ENCODE assay signal across 19 cellular contexts in genomic region chr10:76883596-76883995, GRCh38.
DNase-seq lines count a peak whose midpoint lies in the region; ATAC-seq and TF ChIP-seq lines count a peak whose summit lies in the region.
"Had no signal": no experiment of that assay in that cellular context is flagged by ENCODE, and none has a peak within 500 bp of the region (broad histone marks: within the 10 kb centered on the region; RNA-seq: fewer than 3 reads in every experiment).

No MANE protein-coding gene starts in this region.

- H3K79me2 ChIP-seq in hepatocyte: no peaks in the 10 kb centered on the region

- 100% methylated on average over 1 of the region's 1 CpG for WGBS in hepatocyte (ENCODE audit: low lambda C conversion rate, missing lambda C conversion rate)

- H3K4me3 ChIP-seq in GM06990 (replicated peaks; ENCODE audit: low read depth, low read length) (no peak overlapping the region), hepatocyte (no peak overlapping the region)

- POLR2A ChIA-PET in activated B cell treated with CpG ODN at 0.5 μM for 24 hours (lab: Charles Lee): no interaction called here

- no peaks in the 10 kb centered on the region for H3K4me1 ChIP-seq in hepatocyte (ENCODE audit: insufficient read depth)

- peak overlapping the region; percentile 39 for H3K4me3 Mint-ChIP-seq in activated B cell treated with CpG ODN at 0.5 μM for 24 hours
- H3K4me3 Mint-ChIP-seq: H9 had no signal

- H3K36me3 Mint-ChIP-seq in activated B cell treated with CpG ODN at 0.5 μM for 24 hours (ENCODE audit: low read depth): no peaks in the 10 kb centered on the region

- CTCF ChIA-PET in activated B cell treated with CpG ODN at 0.5 μM for 24 hours (lab: Charles Lee): no interaction called here

- H3K4me2 ChIP-seq in hepatocyte: no peak overlapping the region

- ATAC-seq in activated B cell treated with CpG ODN at 0.5 μM for 24 hours (ENCODE audit: low read depth) (no peak), HG02571 (IDR thresholded peaks at IDR 0.05; ENCODE audit: unreplicated experiment) (no peak)
- ATAC-seq: Panc1, Right ventricle myocardium inferior, SK-N-SH treated with all-trans-retinoic acid at 6 μM for 48 hours had no signal

- peak overlapping the region; percentile 55 for H3K27ac Mint-ChIP-seq in activated B cell treated with CpG ODN at 0.5 μM for 24 hours
- H3K27ac Mint-ChIP-seq: H9 had no signal

- H3K27ac ChIP-seq in hepatocyte: no peak overlapping the region
- H3K27ac ChIP-seq: C4-2B had no signal

- no peaks in the 10 kb centered on the region for H3K27me3 Mint-ChIP-seq in activated B cell treated with CpG ODN at 0.5 μM for 24 hours

- peak; percentile 30 to 32 for DNase-seq in AML-193 (lab: John Stamatoyannopoulos, UW)
- peak; percentile 50 for DNase-seq in GM06990 (ENCODE audit: extremely low read depth, insufficient read length)
- peak; percentile 34 for DNase-seq in NOMO-1 treated with dmso at 0.1 percent for 144 hours (lab: John Stamatoyannopoulos, UW; ENCODE audit: unreplicated experiment)
- no peak for DNase-seq in activated B cell treated with CpG ODN at 0.5 μM for 24 hours
- no peak for DNase-seq in hepatocyte (ENCODE audit: low spot score)
- no peak for DNase-seq in NCI-H748 treated with DMSO at 0.1 percent for 48 hours (lab: John Stamatoyannopoulos, UW)
- no peak for DNase-seq in stimulated activated CD4-positive, alpha-beta T cell treated with anti-CD3 and anti-CD28 coated beads, Interleukin-2, amount 100 ng/mL, for 48 hours
- DNase-seq: DMS 273 treated with DMSO at 0.1 percent for 48 hours, H9, Karpas-422, NCI-H1436, NCI-H2029, NCI-H2171, NCI-H446 treated with DMSO at 0.1 percent for 48 hours had no signal

- H3K27me3 ChIP-seq in GM06990 (replicated peaks; ENCODE audit: control insufficient read depth, insufficient read depth, low read length) (no peaks in the 10 kb centered on the region), hepatocyte (no peaks in the 10 kb centered on the region)

- H3K9me2 ChIP-seq in hepatocyte (replicated peaks; ENCODE audit: insufficient read depth): no peaks in the 10 kb centered on the region

- H3K4me1 Mint-ChIP-seq in activated B cell treated with CpG ODN at 0.5 μM for 24 hours: peaks cover 74% of the 10 kb centered on the region

- intact Hi-C loops in activated B cell treated with CpG ODN at 0.5 μM for 24 hours (cut with micrococcal nuclease): no loop called here

- no peaks in the 10 kb centered on the region for H3K9me3 Mint-ChIP-seq in activated B cell treated with CpG ODN at 0.5 μM for 24 hours
- H3K9me3 Mint-ChIP-seq: H9 had no signal

- TF ChIP-seq CTCF in GM06990 (IDR thresholded peaks at IDR 0.05; ENCODE audit: insufficient read depth, low read length, poor library complexity, severe bottlenecking) (no peak), activated B cell treated with CpG ODN at 0.5 μM for 24 hours (IDR thresholded peaks at IDR 0.05) (no peak), hepatocyte (IDR thresholded peaks at IDR 0.05; ENCODE audit: poor library complexity) (no peak)

- H3K36me3 ChIP-seq in GM06990 (ENCODE audit: control insufficient read depth, insufficient read depth, low read length) (no peaks in the 10 kb centered on the region), hepatocyte (replicated peaks; ENCODE audit: insufficient read depth, low read depth) (no peaks in the 10 kb centered on the region)

- no peak overlapping the region for H2AFZ ChIP-seq in hepatocyte

- H4K20me1 ChIP-seq in hepatocyte (ENCODE audit: insufficient read depth, poor library complexity, severe bottlenecking): no peaks in the 10 kb centered on the region

- H3K9me3 ChIP-seq in hepatocyte (ENCODE audit: low read depth): no peaks in the 10 kb centered on the region

Comparison
In these comparisons a context has a peak if more than half of its experiments do, and no peak if none do; other contexts are left out.
1. DNase-seq: peak in AML-193 (2 of 2), GM06990 (single experiment) and NOMO-1 treated with dmso at 0.1 percent for 144 hours (single experiment); none in activated B cell treated with CpG ODN at 0.5 μM for 24 hours (single experiment), hepatocyte (single experiment), NCI-H748 treated with DMSO at 0.1 percent for 48 hours (single experiment) and stimulated activated CD4-positive, alpha-beta T cell treated with anti-CD3 and anti-CD28 coated beads, Interleukin-2, amount 100 ng/mL, for 48 hours (0 of 2).